8 cellular contexts compared by ENCODE assay signal in genomic region chr15:81301815-81302399, GRCh38. TPM values are rescaled to one million over a fixed set of nuclear protein-coding genes. Genes with fewer than 3 reads are reported as not detected.
DNase-seq lines count a peak whose midpoint lies in the region; ATAC-seq, FAIRE-seq and TF ChIP-seq lines count a peak whose summit lies in the region.

No MANE protein-coding gene starts in this region.

- peaks cover 25 to 54% (median 41%) of the 10 kb centered on the region in 4 donors for H3K4me1 ChIP-seq in upper lobe of left lung

- H3K4me1 Mint-ChIP-seq in dendritic cell treated with granulocyte-macrophage colony-stimulating factor and Interleukin-4, amounts not matched to agents 40 ng/mL and 50 ng/mL, for 4 days (ENCODE audit: low read depth), result peaks cover 95% of the 10 kb centered on the region

- peak overlapping the region; percentile 74 for H3K4me3 Mint-ChIP-seq in dendritic cell treated with granulocyte-macrophage colony-stimulating factor and Interleukin-4, amounts not matched to agents 40 ng/mL and 50 ng/mL, for 4 days

- H3K9me3 ChIP-seq in upper lobe of left lung, result no peaks in the 10 kb centered on the region

- peak in 1 of 2 donors; percentile 73 for DNase-seq in upper lobe of left lung
- DNase-seq in activated effector memory CD4-positive, alpha-beta T cell treated with Interleukin-2 at 50 U/mL for 16 hours, result no peak
- no peak for DNase-seq in inferior parietal cortex (ENCODE audit: extremely low spot score)
- no peak for DNase-seq in frontal cortex (ENCODE audit: low spot score in 2 of 2)

- intact Hi-C loops in dendritic cell treated with granulocyte-macrophage colony-stimulating factor and Interleukin-4, amounts not matched to agents 40 ng/mL and 50 ng/mL, for 4 days (cut with micrococcal nuclease), result loop anchor here (1.0 to 2.0 kb wide), 2 partner anchors 9 to 23 kb away; partner anchors contain the start of gene STARD5

- peaks cover 13 to 83% (median 37%) of the 10 kb centered on the region in 4 donors for H3K36me3 ChIP-seq in upper lobe of left lung

- H3K27ac Mint-ChIP-seq in dendritic cell treated with granulocyte-macrophage colony-stimulating factor and Interleukin-4, amounts not matched to agents 40 ng/mL and 50 ng/mL, for 4 days, result peak overlapping the region; percentile 94

- 61 to 89% methylated on average over 2 to 5 of the region's 5 CpGs for WGBS in upper lobe of left lung, 2 donors

- TF ChIP-seq POLR2A in GM15510 (IDR thresholded peaks at IDR 0.05; ENCODE audit: borderline replicate concordance, extremely low read depth, insufficient read length) (peak; percentile 34), upper lobe of left lung (IDR thresholded peaks at IDR 0.05) (no peak)

- FAIRE-seq in frontal cortex (lab: Jason Lieb, UNC), result no peak

- H3K36me3 Mint-ChIP-seq in dendritic cell treated with granulocyte-macrophage colony-stimulating factor and Interleukin-4, amounts not matched to agents 40 ng/mL and 50 ng/mL, for 4 days (ENCODE audit: low read depth), result peaks cover 92% of the 10 kb centered on the region

- TF ChIP-seq CTCF in upper lobe of left lung (IDR thresholded peaks at IDR 0.05), result no peak

- no peaks in the 10 kb centered on the region for H3K9me3 Mint-ChIP-seq in dendritic cell treated with granulocyte-macrophage colony-stimulating factor and Interleukin-4, amounts not matched to agents 40 ng/mL and 50 ng/mL, for 4 days

- H3K27ac ChIP-seq in upper lobe of left lung, result peak overlapping the region; percentile 65 to 74 (median 70)

- H3K27me3 Mint-ChIP-seq in dendritic cell treated with granulocyte-macrophage colony-stimulating factor and Interleukin-4, amounts not matched to agents 40 ng/mL and 50 ng/mL, for 4 days, result no peaks in the 10 kb centered on the region

- H3K4me3 ChIP-seq in upper lobe of left lung, result no peak overlapping the region

- ATAC-seq in GM21367 (IDR thresholded peaks at IDR 0.05; ENCODE audit: unreplicated experiment), result peak; percentile 69
- ATAC-seq in HG03565 (IDR thresholded peaks at IDR 0.05; ENCODE audit: unreplicated experiment), result peak; percentile 75
- ATAC-seq in upper lobe of left lung (ENCODE audit: low FRiP score in 2 of 2), result peak; percentile 72 to 74

- no peak for TF ChIP-seq EP300 in upper lobe of left lung (IDR thresholded peaks at IDR 0.05)

- no peaks in the 10 kb centered on the region for H3K27me3 ChIP-seq in upper lobe of left lung

RNA-seq across cellular contexts. Expression of gene STARD5, which starts 22.0 kb away (rescaled TPM):
- total RNA-seq in upper lobe of left lung, result 1 to 10 TPM; 3.0 to 8.3 (median 5.6) TPM
- total RNA-seq in frontal cortex, result 3.3 TPM
